ENCODE assay signal across 8 cellular contexts in the genomic region with DNA sequence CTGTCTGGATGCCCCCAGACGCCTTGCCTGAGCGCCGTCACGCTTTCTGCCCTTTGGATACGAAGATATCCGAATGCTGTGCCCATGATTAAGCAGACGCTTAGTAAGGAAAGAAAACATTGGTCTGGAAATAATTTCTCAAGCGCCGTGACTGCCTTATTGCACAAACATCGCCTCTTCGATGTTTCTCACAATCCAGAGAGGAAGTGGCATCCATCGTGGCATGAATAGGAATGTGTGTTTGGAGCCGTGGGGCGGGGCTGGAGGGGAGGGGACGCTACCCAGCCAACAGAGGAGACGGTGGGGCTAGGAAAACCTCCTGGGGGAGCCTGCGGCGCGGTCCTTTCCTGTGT. TPM values are rescaled to one million over a fixed set of nuclear protein-coding genes. Genes with fewer than 3 reads are reported as not detected.
DNase-seq lines count a peak whose midpoint lies in the region; ATAC-seq lines count a peak whose summit lies in the region.

No MANE protein-coding gene starts in this region.

- peak overlapping the region; percentile 51 to 79 (median 72) for H3K4me3 ChIP-seq in skeletal muscle tissue (ENCODE audit: low read length in 3 of 3)

- H3K36me3 Mint-ChIP-seq in activated T-cell treated with anti-CD3 and anti-CD28 coated beads, Interleukin-2, amount 50 U/mL, for 4 hours (ENCODE audit: insufficient read depth) = no peaks in the 10 kb centered on the region
- H3K36me3 Mint-ChIP-seq in activated CD8-positive, alpha-beta T cell treated with anti-CD3 and anti-CD28 coated beads, Interleukin-2, amount 10 ng/mL, durations not matched to agents 7 days and 5 days (ENCODE audit: low read depth) = no peaks in the 10 kb centered on the region

- no peak overlapping the region for H3K27ac Mint-ChIP-seq in activated CD8-positive, alpha-beta T cell treated with anti-CD3 and anti-CD28 coated beads, Interleukin-2, amount 10 ng/mL, durations not matched to agents 7 days and 5 days

- no peaks in the 10 kb centered on the region for H3K9me3 ChIP-seq in skeletal muscle tissue (ENCODE audit: control insufficient read depth in 3 of 3, low read length in 3 of 3)

- H3K27me3 ChIP-seq in skeletal muscle tissue (ENCODE audit: control insufficient read depth in 3 of 3, insufficient read depth in 3 of 3, low read length in 3 of 3) = peaks cover 0 to 13% (median 11%) of the 10 kb centered on the region in 3 donors

- H3K4me1 Mint-ChIP-seq in activated T-cell treated with anti-CD3 and anti-CD28 coated beads, Interleukin-2, amount 50 U/mL, for 4 hours (ENCODE audit: low read depth) = peaks cover 18% of the 10 kb centered on the region
- H3K4me1 Mint-ChIP-seq in activated CD8-positive, alpha-beta T cell treated with anti-CD3 and anti-CD28 coated beads, Interleukin-2, amount 10 ng/mL, durations not matched to agents 7 days and 5 days (ENCODE audit: low read depth) = peaks cover 11% of the 10 kb centered on the region

- peak overlapping the region; percentile 45 for H3K4me3 Mint-ChIP-seq in activated T-cell treated with anti-CD3 and anti-CD28 coated beads, Interleukin-2, amount 50 U/mL, for 4 hours
- H3K4me3 Mint-ChIP-seq in activated CD8-positive, alpha-beta T cell treated with anti-CD3 and anti-CD28 coated beads, Interleukin-2, amount 10 ng/mL, durations not matched to agents 7 days and 5 days = peak overlapping the region; percentile 38

- H3K27me3 Mint-ChIP-seq in activated T-cell treated with anti-CD3 and anti-CD28 coated beads, Interleukin-2, amount 50 U/mL, for 4 hours (ENCODE audit: low read depth) = peaks cover 72% of the 10 kb centered on the region
- H3K27me3 Mint-ChIP-seq in activated CD8-positive, alpha-beta T cell treated with anti-CD3 and anti-CD28 coated beads, Interleukin-2, amount 10 ng/mL, durations not matched to agents 7 days and 5 days (ENCODE audit: low read depth) = peaks cover 67% of the 10 kb centered on the region

- CTCF ChIA-PET in activated CD8-positive, alpha-beta T cell treated with anti-CD3 and anti-CD28 coated beads, Interleukin-2, amount 10 ng/mL, durations not matched to agents 7 days and 5 days (lab: Charles Lee) = no interaction called here

- POLR2A ChIA-PET in activated CD8-positive, alpha-beta T cell treated with anti-CD3 and anti-CD28 coated beads, Interleukin-2, amount 10 ng/mL, durations not matched to agents 7 days and 5 days (lab: Charles Lee) = no interaction called here

- ATAC-seq in activated T-cell treated with anti-CD3 and anti-CD28 coated beads, Interleukin-2, amount 50 U/mL, for 4 hours = peak in 1 of 2 donors; percentile 6
- ATAC-seq in activated CD8-positive, alpha-beta T cell treated with anti-CD3 and anti-CD28 coated beads, Interleukin-2, amount 10 ng/mL, durations not matched to agents 7 days and 5 days = no peak
- ATAC-seq in left ventricle myocardium superior (peak; percentile 51), HG02884 (IDR thresholded peaks at IDR 0.05; ENCODE audit: unreplicated experiment) (no peak)

- peaks cover 6% of the 10 kb centered on the region for H3K9me3 Mint-ChIP-seq in activated T-cell treated with anti-CD3 and anti-CD28 coated beads, Interleukin-2, amount 50 U/mL, for 4 hours
- H3K9me3 Mint-ChIP-seq in activated CD8-positive, alpha-beta T cell treated with anti-CD3 and anti-CD28 coated beads, Interleukin-2, amount 10 ng/mL, durations not matched to agents 7 days and 5 days (ENCODE audit: insufficient read depth) = no peaks in the 10 kb centered on the region

- no peak for DNase-seq in activated T-cell treated with anti-CD3 and anti-CD28 coated beads, Interleukin-2, amount 50 U/mL, for 4 hours
- no peak for DNase-seq in activated T-cell treated with anti-CD3 and anti-CD28 coated beads, Interleukin-2, amount 50 U/mL, for 48 hours
- no peak for DNase-seq in activated CD8-positive, alpha-beta T cell treated with anti-CD3 and anti-CD28 coated beads, Interleukin-2, amount 10 ng/mL, durations not matched to agents 7 days and 5 days
- DNase-seq in left ventricle myocardium superior (no peak), DMS53 treated with DMSO at 0.1 percent for 48 hours (lab: John Stamatoyannopoulos, UW; ENCODE audit: unreplicated experiment) (no peak)
- DNase-seq in stimulated activated CD4-positive, alpha-beta T cell treated with anti-CD3 and anti-CD28 coated beads, Interleukin-4, amount 100 ng/mL, for 24 hours = no peak

- peak overlapping the region in 2 of 3 donors; percentile 51 to 85 for H3K9ac ChIP-seq in skeletal muscle tissue (ENCODE audit: low read depth in 1 of 3, low read length in 3 of 3)

- H3K27ac ChIP-seq in skeletal muscle tissue (ENCODE audit: low read depth, low read length) = no peak overlapping the region

- H3K4me1 ChIP-seq in skeletal muscle tissue (ENCODE audit: control insufficient read depth in 3 of 3, insufficient read depth in 3 of 3, low read length in 3 of 3) = peaks cover 19 to 22% (median 21%) of the 10 kb centered on the region in 3 donors

- H3K36me3 ChIP-seq in skeletal muscle tissue (ENCODE audit: control insufficient read depth in 3 of 3, insufficient read depth in 3 of 3, low read length in 3 of 3) = no peaks in the 10 kb centered on the region

- intact Hi-C loops in left ventricle myocardium superior (cut with micrococcal nuclease) = no loop called here

RNA-seq across cellular contexts. Expression of a gene that starts 0.6 kb away (rescaled TPM):
- under 1 TPM in 2 of 3 donors, not detected in 1; 0.18 to 0.52 TPM for total RNA-seq in activated T-cell treated with anti-CD3 and anti-CD28 coated beads, Interleukin-2, amount 50 U/mL, for 4 hours
- total RNA-seq in activated CD8-positive, alpha-beta T cell treated with anti-CD3 and anti-CD28 coated beads, Interleukin-2, amount 10 ng/mL, durations not matched to agents 7 days and 5 days = not detected
- total RNA-seq in left ventricle myocardium superior (123 TPM), skeletal muscle tissue (14.1 TPM)
